13 cellular contexts compared by ENCODE assay signal in genomic region chr14:34081126-34081575, GRCh38.
A peak's percentile ranks its signal among the peaks of the same experiment; 100 is the strongest.
DNase-seq lines count a peak whose midpoint lies in the region; ATAC-seq lines count a peak whose summit lies in the region.
"Had no signal": no experiment of that assay in that cellular context is flagged by ENCODE, and none has a peak within 500 bp of the region (broad histone marks: within the 10 kb centered on the region; RNA-seq: fewer than 3 reads in every experiment).

No MANE protein-coding gene starts in this region.

- DNase-seq in SJCRH30 (no peak), Right ventricle myocardium superior (no peak), SIG-M5 treated with dmso at 0.1 percent for 504 hours (lab: John Stamatoyannopoulos, UW; ENCODE audit: unreplicated experiment) (no peak), T-helper 17 cell (no peak)
- no peak for DNase-seq in activated T-helper 2 cell treated with anti-CD3 and anti-CD28 coated beads, Interferon-gamma antibody, Interleukin-2, Interleukin-4, amounts not matched to agents 10 μg/mL and 5 μg/mL and 100 μg/mL, durations not matched to agents 14 hours and 24 hours and 36 hours (ENCODE audit: low spot score)
- DNase-seq: activated T-cell treated with anti-CD3 and anti-CD28 coated beads, Interleukin-2, amount 50 U/mL, for 72 hours; KBM-7; NCI-H524 treated with DMSO at 0.1 percent for 48 hours; ovary; T-helper 9 cell had no signal

- no peaks in the 10 kb centered on the region for H3K9me3 Mint-ChIP-seq in activated T-helper 2 cell treated with anti-CD3 and anti-CD28 coated beads, Interferon-gamma antibody, Interleukin-2, Interleukin-4, amounts not matched to agents 10 μg/mL and 5 μg/mL and 100 μg/mL, durations not matched to agents 14 hours and 24 hours and 36 hours
- H3K9me3 Mint-ChIP-seq: activated T-cell treated with anti-CD3 and anti-CD28 coated beads, Interleukin-2, amount 50 U/mL, for 72 hours had no signal

- no peaks in the 10 kb centered on the region for H3K27me3 ChIP-seq in SJCRH30
- H3K27me3 ChIP-seq in skeletal muscle tissue (ENCODE audit: control insufficient read depth in 3 of 3, insufficient read depth in 3 of 3, low read length in 3 of 3) = no peaks in the 10 kb centered on the region
- H3K27me3 ChIP-seq: ovary had no signal

- no peak overlapping the region for H3K27ac Mint-ChIP-seq in T-helper 17 cell
- no peak overlapping the region for H3K27ac Mint-ChIP-seq in activated T-helper 2 cell treated with anti-CD3 and anti-CD28 coated beads, Interferon-gamma antibody, Interleukin-2, Interleukin-4, amounts not matched to agents 10 μg/mL and 5 μg/mL and 100 μg/mL, durations not matched to agents 14 hours and 24 hours and 36 hours
- H3K27ac Mint-ChIP-seq: activated T-cell treated with anti-CD3 and anti-CD28 coated beads, Interleukin-2, amount 50 U/mL, for 72 hours had no signal

- H3K27ac ChIP-seq in SJCRH30 (peak overlapping the region; percentile 47), skeletal muscle tissue (ENCODE audit: low read depth, low read length) (peak overlapping the region; percentile 97)
- H3K27ac ChIP-seq: ovary had no signal

- H3K36me3 ChIP-seq in SJCRH30 (no peaks in the 10 kb centered on the region), skeletal muscle tissue (ENCODE audit: control insufficient read depth in 3 of 3, insufficient read depth in 3 of 3, low read length in 3 of 3) (no peaks in the 10 kb centered on the region)
- H3K36me3 ChIP-seq: ovary had no signal

- H3K4me3 ChIP-seq in SJCRH30 = no peak overlapping the region
- H3K4me3 ChIP-seq in skeletal muscle tissue (ENCODE audit: low read length in 3 of 3) = no peak overlapping the region
- H3K4me3 ChIP-seq: ovary had no signal

- no peaks in the 10 kb centered on the region for H3K9me3 ChIP-seq in SJCRH30 (replicated peaks)
- no peaks in the 10 kb centered on the region for H3K9me3 ChIP-seq in skeletal muscle tissue (ENCODE audit: control insufficient read depth in 3 of 3, low read length in 3 of 3)
- no peaks in the 10 kb centered on the region for H3K9me3 ChIP-seq in T-helper 17 cell (ENCODE audit: control insufficient read depth, low read length, poor library complexity, severe bottlenecking)
- H3K9me3 ChIP-seq: ovary had no signal

- no peak overlapping the region for H3K4me3 Mint-ChIP-seq in T-helper 17 cell
- H3K4me3 Mint-ChIP-seq in activated T-helper 2 cell treated with anti-CD3 and anti-CD28 coated beads, Interferon-gamma antibody, Interleukin-2, Interleukin-4, amounts not matched to agents 10 μg/mL and 5 μg/mL and 100 μg/mL, durations not matched to agents 14 hours and 24 hours and 36 hours (ENCODE audit: low read depth) = no peak overlapping the region
- H3K4me3 Mint-ChIP-seq: activated T-cell treated with anti-CD3 and anti-CD28 coated beads, Interleukin-2, amount 50 U/mL, for 72 hours had no signal

- peak overlapping the region; percentile 1 to 75 (median 58) for H3K9ac ChIP-seq in skeletal muscle tissue (ENCODE audit: low read depth in 1 of 3, low read length in 3 of 3)

- H3K36me3 Mint-ChIP-seq in T-helper 17 cell (ENCODE audit: low read depth) = no peaks in the 10 kb centered on the region
- no peaks in the 10 kb centered on the region for H3K36me3 Mint-ChIP-seq in activated T-helper 2 cell treated with anti-CD3 and anti-CD28 coated beads, Interferon-gamma antibody, Interleukin-2, Interleukin-4, amounts not matched to agents 10 μg/mL and 5 μg/mL and 100 μg/mL, durations not matched to agents 14 hours and 24 hours and 36 hours (ENCODE audit: low read depth)

- intact Hi-C loops in Right ventricle myocardium superior (cut with DNase I) = no loop called here
- intact Hi-C loops in activated T-helper 2 cell treated with anti-CD3 and anti-CD28 coated beads, Interferon-gamma antibody, Interleukin-2, Interleukin-4, amounts not matched to agents 10 μg/mL and 5 μg/mL and 100 μg/mL, durations not matched to agents 14 hours and 24 hours and 36 hours (cut with micrococcal nuclease) = no loop called here

- H3K27me3 Mint-ChIP-seq in T-helper 17 cell = no peaks in the 10 kb centered on the region
- H3K27me3 Mint-ChIP-seq in activated T-helper 2 cell treated with anti-CD3 and anti-CD28 coated beads, Interferon-gamma antibody, Interleukin-2, Interleukin-4, amounts not matched to agents 10 μg/mL and 5 μg/mL and 100 μg/mL, durations not matched to agents 14 hours and 24 hours and 36 hours (ENCODE audit: low read depth) = peaks cover 13% of the 10 kb centered on the region

- peak; percentile 76 for ATAC-seq in GM21723 (IDR thresholded peaks at IDR 0.05; ENCODE audit: unreplicated experiment)
- ATAC-seq in Right ventricle myocardium superior (ENCODE audit: poor library complexity) = peak; percentile 95
- ATAC-seq in T-helper 17 cell = no peak
- ATAC-seq in HG03571 (IDR thresholded peaks at IDR 0.05; ENCODE audit: unreplicated experiment) = no peak
- ATAC-seq: activated T-cell treated with anti-CD3 and anti-CD28 coated beads, Interleukin-2, amount 50 U/mL, for 72 hours had no signal

- peaks cover 24% of the 10 kb centered on the region for H3K4me1 ChIP-seq in SJCRH30
- peaks cover 4 to 37% (median 17%) of the 10 kb centered on the region in 3 donors for H3K4me1 ChIP-seq in skeletal muscle tissue (ENCODE audit: control insufficient read depth in 3 of 3, insufficient read depth in 3 of 3, low read length in 3 of 3)

- peaks cover 4% of the 10 kb centered on the region for H3K4me1 Mint-ChIP-seq in T-helper 17 cell
- peaks cover 8% of the 10 kb centered on the region for H3K4me1 Mint-ChIP-seq in activated T-helper 2 cell treated with anti-CD3 and anti-CD28 coated beads, Interferon-gamma antibody, Interleukin-2, Interleukin-4, amounts not matched to agents 10 μg/mL and 5 μg/mL and 100 μg/mL, durations not matched to agents 14 hours and 24 hours and 36 hours (ENCODE audit: low read depth)

Comparison
In these comparisons a context has a peak if more than half of its experiments do, and no peak if none do; other contexts are left out.
1. ATAC-seq: peak in GM21723 (single experiment) and Right ventricle myocardium superior (single experiment); none in T-helper 17 cell (single experiment) and HG03571 (single experiment).